ENCODE assay signal across 12 cellular contexts in genomic region chr3:65549626-65549959, GRCh38.
DNase-seq lines count a peak whose midpoint lies in the region; ATAC-seq and TF ChIP-seq lines count a peak whose summit lies in the region.
"Had no signal": no experiment of that assay in that cellular context is flagged by ENCODE, and none has a peak within 500 bp of the region (broad histone marks: within the 10 kb centered on the region; RNA-seq: fewer than 3 reads in every experiment).

No MANE protein-coding gene starts in this region.

- no peak overlapping the region for H4K91ac ChIP-seq in mesenchymal stem cell (ENCODE audit: low read length)

- in situ Hi-C loops in GM13977 (cut with MboI; ENCODE audit: low pct_unique_long_range_greater_than_20kb, low sequenced_read_pairs, unreplicated experiment), result no loop called here

- H3K4me1 ChIP-seq in HUES64 (ENCODE audit: insufficient read depth, low read length) (peaks cover 34% of the 10 kb centered on the region), ectodermal cell (ENCODE audit: control insufficient read depth, insufficient read depth, low read length) (peaks cover 6% of the 10 kb centered on the region), mesenchymal stem cell (ENCODE audit: control insufficient read depth, insufficient read depth, low read depth, low read length) (peaks cover 15% of the 10 kb centered on the region), subcutaneous abdominal adipose tissue (ENCODE audit: control insufficient read depth in 5 of 5, insufficient read depth in 5 of 5, low read length in 5 of 5) (peaks cover 0 to 23% (median 18%) of the 10 kb centered on the region in 5 donors)

- H3K27me3 Mint-ChIP-seq in stimulated activated naive CD8-positive, alpha-beta T cell treated with anti-CD3 and anti-CD28 coated beads, Interleukin-15, amount 100 ng/mL, for 72 hours, result peaks cover 31% of the 10 kb centered on the region

- H3K9ac ChIP-seq in HUES64 (ENCODE audit: low read depth, low read length), result peak overlapping the region; percentile 66; the same call in 1 of the 2 replicates
- no peak overlapping the region for H3K9ac ChIP-seq in mesenchymal stem cell (ENCODE audit: low read length)
- no peak overlapping the region for H3K9ac ChIP-seq in subcutaneous abdominal adipose tissue (ENCODE audit: low read length in 5 of 5)

- H3K36me3 ChIP-seq in HUES64 (ENCODE audit: insufficient read depth, low read length) (no peaks in the 10 kb centered on the region), ectodermal cell (ENCODE audit: control insufficient read depth, insufficient read depth, low read length) (no peaks in the 10 kb centered on the region), mesenchymal stem cell (ENCODE audit: control insufficient read depth in 1 of 2, insufficient read depth in 2 of 2, low read depth in 1 of 2, low read length in 2 of 2) (no peaks in the 10 kb centered on the region), subcutaneous abdominal adipose tissue (ENCODE audit: control insufficient read depth in 5 of 5, insufficient read depth in 5 of 5, low read length in 5 of 5) (no peaks in the 10 kb centered on the region)

- H3K4ac ChIP-seq in mesenchymal stem cell (ENCODE audit: low read depth in 1 of 2, low read length in 2 of 2), result no peak overlapping the region

- TF ChIP-seq CTCF in GM13977 (IDR thresholded peaks at IDR 0.05; ENCODE audit: extremely low read depth, insufficient read depth, missing control alignments), result no peak

- no peak overlapping the region for H3K27ac Mint-ChIP-seq in stimulated activated naive CD8-positive, alpha-beta T cell treated with anti-CD3 and anti-CD28 coated beads, Interleukin-15, amount 100 ng/mL, for 72 hours
- H3K27ac Mint-ChIP-seq: activated T-helper 2 cell treated with anti-CD3 and anti-CD28 coated beads, Interferon-gamma antibody, Interleukin-2, Interleukin-4, amounts not matched to agents 10 μg/mL and 5 μg/mL and 100 μg/mL, durations not matched to agents 14 hours and 24 hours and 36 hours had no signal

- no peak overlapping the region for H3K18ac ChIP-seq in mesenchymal stem cell (ENCODE audit: low read depth in 1 of 2, low read length in 2 of 2)

- H3K4me3 Mint-ChIP-seq in stimulated activated naive CD8-positive, alpha-beta T cell treated with anti-CD3 and anti-CD28 coated beads, Interleukin-15, amount 100 ng/mL, for 72 hours, result no peak overlapping the region

- H3K27ac ChIP-seq in HUES64 (ENCODE audit: low read depth, low read length) (no peak overlapping the region), ectodermal cell (ENCODE audit: insufficient read depth, low read depth, low read length, poor library complexity, severe bottlenecking) (no peak overlapping the region), mesenchymal stem cell (ENCODE audit: low read length, poor library complexity, severe bottlenecking) (no peak overlapping the region), subcutaneous abdominal adipose tissue (ENCODE audit: low read depth, low read length) (no peak overlapping the region)

- H3K4me1 Mint-ChIP-seq in stimulated activated naive CD8-positive, alpha-beta T cell treated with anti-CD3 and anti-CD28 coated beads, Interleukin-15, amount 100 ng/mL, for 72 hours, result no peaks in the 10 kb centered on the region

- peak overlapping the region in 1 of 2 experiments; percentile 80 for H3K23ac ChIP-seq in mesenchymal stem cell (ENCODE audit: low read length in 2 of 2)

- H3K27me3 ChIP-seq in HUES64 (ENCODE audit: insufficient read depth, low read length) (peaks cover 12% of the 10 kb centered on the region), ectodermal cell (ENCODE audit: control insufficient read depth, insufficient read depth, low read length, poor library complexity, severe bottlenecking) (peaks cover 18% of the 10 kb centered on the region), mesenchymal stem cell (ENCODE audit: control insufficient read depth in 1 of 2, insufficient read depth in 1 of 2, low read length in 2 of 2) (peaks cover 0 to 10% of the 10 kb centered on the region in 2 experiments), subcutaneous abdominal adipose tissue (ENCODE audit: control insufficient read depth in 5 of 5, insufficient read depth in 4 of 5, low read length in 5 of 5) (peaks cover 0 to 3% (median 0%) of the 10 kb centered on the region in 5 donors)

- H3K14ac ChIP-seq in mesenchymal stem cell (ENCODE audit: low read length in 2 of 2), result peak overlapping the region in 1 of 2 experiments; percentile 31

- H3K79me1 ChIP-seq in mesenchymal stem cell (replicated peaks; ENCODE audit: low read length, poor library complexity, severe bottlenecking), result peaks cover 21% of the 10 kb centered on the region

- no peak for ATAC-seq in stimulated activated naive CD8-positive, alpha-beta T cell treated with anti-CD3 and anti-CD28 coated beads, Interleukin-15, amount 100 ng/mL, for 72 hours

- DNase-seq in mesenchymal stem cell, result no peak
- DNase-seq in activated naive CD4-positive, alpha-beta T cell treated with anti-CD3 and anti-CD28 coated beads, Interleukin-2, amount 50 U/mL, for 16 hours, result no peak
- no peak for DNase-seq in GM13977 (ENCODE audit: low spot score)
- DNase-seq in stimulated activated naive CD8-positive, alpha-beta T cell treated with anti-CD3 and anti-CD28 coated beads, Interleukin-15, amount 100 ng/mL, for 72 hours, result no peak
- DNase-seq in NCI-H2196 treated with DMSO at 0.1 percent for 48 hours (lab: John Stamatoyannopoulos, UW; ENCODE audit: unreplicated experiment), result no peak
- DNase-seq: activated CD4-positive, CD25-positive, alpha-beta regulatory T cell; effector memory CD4-positive, alpha-beta T cell; KBM-7 had no signal

- H2BK12ac ChIP-seq in mesenchymal stem cell (ENCODE audit: low read length in 2 of 2), result peak overlapping the region in 1 of 2 experiments; percentile 39

- H3K4me2 ChIP-seq in mesenchymal stem cell (ENCODE audit: low read length, poor library complexity, severe bottlenecking), result peak overlapping the region; percentile 87

- H3K4me3 ChIP-seq in HUES64 (ENCODE audit: low read length), result peak overlapping the region; percentile 57
- peak overlapping the region; percentile 48 for H3K4me3 ChIP-seq in ectodermal cell (ENCODE audit: insufficient read depth, low read depth, low read length)
- peak overlapping the region; percentile 63 to 76 for H3K4me3 ChIP-seq in mesenchymal stem cell (ENCODE audit: insufficient read depth in 1 of 2, low read depth in 1 of 2, low read length in 2 of 2)
- peak overlapping the region in 4 of 5 donors; percentile 23 to 63 (median 58) for H3K4me3 ChIP-seq in subcutaneous abdominal adipose tissue (ENCODE audit: low read depth in 1 of 5, low read length in 5 of 5)

- no peaks in the 10 kb centered on the region for H3K9me3 ChIP-seq in HUES64 (ENCODE audit: insufficient read depth, low read depth, low read length)
- H3K9me3 ChIP-seq in ectodermal cell (ENCODE audit: control insufficient read depth, low read length), result no peaks in the 10 kb centered on the region
- H3K9me3 ChIP-seq in mesenchymal stem cell (ENCODE audit: control insufficient read depth, low read length), result no peaks in the 10 kb centered on the region
- no peaks in the 10 kb centered on the region for H3K9me3 ChIP-seq in subcutaneous abdominal adipose tissue (ENCODE audit: control insufficient read depth in 5 of 5, low read length in 5 of 5)

- H2AK5ac ChIP-seq in mesenchymal stem cell (ENCODE audit: low read length, severe bottlenecking), result no peak overlapping the region

- H2BK5ac ChIP-seq in mesenchymal stem cell (ENCODE audit: low read depth, low read length, poor library complexity, severe bottlenecking), result no peak overlapping the region

- peaks cover 0 to 6% of the 10 kb centered on the region in 2 donors for H3K9me3 Mint-ChIP-seq in stimulated activated naive CD8-positive, alpha-beta T cell treated with anti-CD3 and anti-CD28 coated beads, Interleukin-15, amount 100 ng/mL, for 72 hours
- H3K9me3 Mint-ChIP-seq: activated T-helper 2 cell treated with anti-CD3 and anti-CD28 coated beads, Interferon-gamma antibody, Interleukin-2, Interleukin-4, amounts not matched to agents 10 μg/mL and 5 μg/mL and 100 μg/mL, durations not matched to agents 14 hours and 24 hours and 36 hours had no signal

- no peak overlapping the region for H4K8ac ChIP-seq in mesenchymal stem cell (ENCODE audit: low read length)

- no peak overlapping the region for H2AFZ ChIP-seq in mesenchymal stem cell (ENCODE audit: low read depth, low read length)

- 6% methylated on average over 8 of the region's 9 CpGs for WGBS in HUES64
- 10% methylated on average over 9 of the region's 9 CpGs for WGBS in ectodermal cell, 2 experiments
- 17% methylated on average over 6 of the region's 9 CpGs for WGBS in mesenchymal stem cell

- H2BK120ac ChIP-seq in mesenchymal stem cell (ENCODE audit: low read depth, low read length), result no peak overlapping the region

- no peak overlapping the region for H2BK15ac ChIP-seq in mesenchymal stem cell (ENCODE audit: low read depth, poor library complexity, severe bottlenecking)
